In the genomic region with DNA sequence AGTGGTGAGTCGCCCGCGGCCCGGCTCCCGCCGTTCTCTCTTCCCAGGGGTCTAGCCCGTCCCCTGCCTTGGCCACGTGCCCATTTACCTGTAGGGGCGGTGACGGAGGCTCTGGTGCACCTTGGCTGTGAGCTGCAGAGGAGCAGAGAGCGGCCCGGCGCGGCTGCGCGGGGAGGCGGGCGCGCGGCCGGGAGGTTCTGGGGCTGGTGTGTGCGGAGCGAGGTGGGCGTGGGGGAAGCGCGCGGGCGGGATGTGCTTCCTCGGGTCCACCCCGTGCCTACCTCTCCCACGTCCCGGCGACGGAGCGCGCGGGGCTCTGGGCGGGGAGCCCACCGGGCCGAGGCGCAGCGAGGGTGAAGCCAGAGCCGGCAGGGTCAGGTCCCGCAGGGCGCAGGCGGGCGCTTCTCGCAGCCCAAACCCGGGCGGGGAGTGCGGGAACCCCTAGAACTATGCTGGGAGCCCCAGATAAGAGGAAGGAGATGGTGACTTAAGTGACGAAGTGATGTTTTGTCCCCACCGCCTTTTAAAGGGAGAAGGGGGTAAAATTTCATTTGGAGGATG, we compare ENCODE assay signal across 8 cellular contexts. TPM values are rescaled to one million over a fixed set of nuclear protein-coding genes. Genes with fewer than 3 reads are reported as not detected.
A peak's percentile ranks its signal among the peaks of the same experiment; 100 is the strongest.
DNase-seq lines count a peak whose midpoint lies in the region; ATAC-seq and TF ChIP-seq lines count a peak whose summit lies in the region.

No MANE protein-coding gene starts in this region.

- no peak for TF ChIP-seq CTCF in astrocyte of the spinal cord (IDR thresholded peaks at IDR 0.05; ENCODE audit: low read depth, low read length)

- peak; percentile 49 for DNase-seq in activated CD4-positive, alpha-beta T cell treated with anti-CD3 and anti-CD28 coated beads for 1 hour
- no peak for DNase-seq in activated CD4-positive, alpha-beta T cell treated with anti-CD3 and anti-CD28 coated beads for 48 hours
- DNase-seq in RPMI7951 (ENCODE audit: low read depth) (peak; percentile 48), astrocyte of the spinal cord (ENCODE audit: low read depth, low spot score) (peak; percentile 31), islet precursor cell (peak; percentile 91), kidney glomerular epithelial cell (lab: John Stamatoyannopoulos, UW) (no peak)
- DNase-seq in stimulated activated CD4-positive, alpha-beta T cell treated with anti-CD3 and anti-CD28 coated beads, Interleukin-1b, Interleukin-23, amount 100 ng/mL, for 4 hours (ENCODE audit: low read depth in 2 of 2), result peak; percentile 51 to 53

- H3K4me3 ChIP-seq in astrocyte of the spinal cord (ENCODE audit: low read depth, low read length), result peak overlapping the region; percentile 69

- in situ Hi-C loops in astrocyte of the spinal cord (cut with HindIII; ENCODE audit: low sequenced_read_pairs), result no loop called here

- ATAC-seq in HG03039 (IDR thresholded peaks at IDR 0.05; ENCODE audit: unreplicated experiment), result peak; percentile 10

RNA-seq across cellular contexts. Expression of a gene that starts 0.4 kb away (rescaled TPM):
- 39.0 and 69.2 TPM in 2 replicates for total RNA-seq in RPMI7951 (2014; rRNA removed; shearing (Covaris generic))

RNA-seq across cellular contexts. Expression of a gene that starts 54.2 kb away (rescaled TPM):
- 0.59 and 1.4 TPM in 2 replicates for total RNA-seq in RPMI7951 (2014; rRNA removed; shearing (Covaris generic))

Comparison
In these comparisons a context has a peak if more than half of its experiments do, and no peak if none do; other contexts are left out.
1. DNase-seq: peak in activated CD4-positive, alpha-beta T cell treated with anti-CD3 and anti-CD28 coated beads for 1 hour (single experiment), RPMI7951 (single experiment), astrocyte of the spinal cord (single experiment), islet precursor cell (single experiment) and stimulated activated CD4-positive, alpha-beta T cell treated with anti-CD3 and anti-CD28 coated beads, Interleukin-1b, Interleukin-23, amount 100 ng/mL, for 4 hours (2 of 2); none in activated CD4-positive, alpha-beta T cell treated with anti-CD3 and anti-CD28 coated beads for 48 hours (single experiment) and kidney glomerular epithelial cell (single experiment).